In genomic region chrX:154825586-154825985, GRCh38 we compare ENCODE assay signal across 5 cellular contexts. TPM values are rescaled to one million over a fixed set of nuclear protein-coding genes. Genes with fewer than 3 reads are reported as not detected.
"Had no signal": no experiment of that assay in that cellular context is flagged by ENCODE, and none has a peak within 500 bp of the region (broad histone marks: within the 10 kb centered on the region; RNA-seq: fewer than 3 reads in every experiment).

No MANE protein-coding gene starts in this region.

RNA-seq across cellular contexts. Expression of gene SMIM9, which starts 8.9 kb away (rescaled TPM):
- total RNA-seq: HepG2, HT-29, HT1080, IMR-90 had no signal
- polyA plus RNA-seq: HepG2, IgD-negative memory B cell, IMR-90 had no signal

RNA-seq across cellular contexts. Expression of gene MPP1, which starts 20.3 kb away (rescaled TPM):
- total RNA-seq: HT-29 had no signal
